7 cellular contexts compared by ENCODE assay signal in the genomic region with DNA sequence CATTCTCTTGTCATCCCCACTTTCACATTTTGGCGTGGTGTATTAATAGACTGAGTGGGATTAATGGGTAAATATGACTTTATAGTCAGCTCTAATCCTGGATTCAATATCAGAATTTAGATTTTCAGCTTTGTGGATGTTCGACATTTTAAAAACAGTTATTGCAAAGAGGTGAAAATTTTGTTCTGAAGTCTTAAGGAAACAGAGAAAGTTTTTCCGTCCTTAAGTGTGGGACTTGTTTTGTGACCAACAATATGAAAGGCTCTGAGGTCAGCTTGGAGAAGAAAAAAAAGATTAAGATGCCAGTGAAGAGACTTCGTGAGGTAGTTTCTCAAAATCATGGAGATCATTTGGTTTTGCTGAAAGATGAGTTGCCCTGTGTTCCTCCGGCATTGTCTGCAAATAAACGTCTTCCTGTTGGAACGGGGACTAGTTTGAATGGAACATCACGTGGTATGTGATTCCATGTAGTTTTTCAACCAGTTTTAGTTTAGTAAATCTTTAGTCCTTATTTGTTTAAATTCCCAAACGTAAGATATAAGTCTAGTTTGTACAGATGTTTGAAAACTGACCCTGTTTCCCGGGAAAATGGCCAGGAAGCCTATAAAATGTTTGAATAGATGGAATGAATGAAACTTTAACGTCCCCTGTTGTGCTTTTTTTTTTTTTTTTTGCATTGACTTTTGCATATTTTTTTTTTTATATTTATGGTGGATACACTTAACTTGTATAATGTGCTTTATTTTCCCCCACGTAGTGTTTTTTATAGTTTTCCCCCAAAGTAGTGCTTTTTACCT. TPM values are rescaled to one million over a fixed set of nuclear protein-coding genes. Genes with fewer than 3 reads are reported as not detected.
DNase-seq lines count a peak whose midpoint lies in the region; ATAC-seq and TF ChIP-seq lines count a peak whose summit lies in the region.

No MANE protein-coding gene starts in this region.

- ATAC-seq in GM21576 (IDR thresholded peaks at IDR 0.05; ENCODE audit: unreplicated experiment): no peak

- TF ChIP-seq CTCF in tibial artery (IDR thresholded peaks at IDR 0.05): no peak

- H3K36me3 ChIP-seq in Karpas-422 (ENCODE audit: insufficient read depth, low read length) (peaks cover 25% of the 10 kb centered on the region), tibial artery (peaks cover 7 to 26% (median 20%) of the 10 kb centered on the region in 3 donors)

- DNase-seq in G401 (ENCODE audit: low spot score) (peak; percentile 64), Karpas-422 (peak; percentile 80), SHP77 (lab: John Stamatoyannopoulos, UW) (peak; percentile 46 to 61), dermis microvascular lymphatic vessel endothelial cell (ENCODE audit: low read depth in 2 of 2) (peak; percentile 44 to 76), lung microvascular endothelial cell (ENCODE audit: low read depth in 2 of 2) (peak; percentile 70 to 76), tibial artery (no peak)

- peak overlapping the region; percentile 66; the same call in 1 of the 2 replicates for H2AFZ ChIP-seq in Karpas-422 (ENCODE audit: low read length)

- peak overlapping the region; percentile 81 for H3K27ac ChIP-seq in Karpas-422 (ENCODE audit: low read length)
- H3K27ac ChIP-seq in tibial artery: peak overlapping the region; percentile 88 to 91

- intact Hi-C loops in tibial artery (cut with DNase I; ENCODE audit: low total_unique reads): no loop called here

- no peaks in the 10 kb centered on the region for H4K20me1 ChIP-seq in Karpas-422 (ENCODE audit: insufficient read depth, low read depth, low read length)

- peak overlapping the region; percentile 92 for H3K4me2 ChIP-seq in Karpas-422 (ENCODE audit: low read depth, low read length, poor library complexity, severe bottlenecking)

- in situ Hi-C loops in G401 (cut with HindIII; ENCODE audit: low sequenced_read_pairs): no loop called here

- H3K9me2 ChIP-seq in Karpas-422 (replicated peaks; ENCODE audit: insufficient read depth, low read length): no peaks in the 10 kb centered on the region

- H3K9ac ChIP-seq in Karpas-422 (ENCODE audit: low read length): peak overlapping the region; percentile 86

- H3K79me2 ChIP-seq in Karpas-422 (ENCODE audit: low read length): peaks cover 71% of the 10 kb centered on the region

- H3K4me1 ChIP-seq in Karpas-422 (ENCODE audit: low read length) (peaks cover 30% of the 10 kb centered on the region), tibial artery (peaks cover 0 to 35% (median 25%) of the 10 kb centered on the region in 4 donors)

- H3K9me3 ChIP-seq in Karpas-422 (ENCODE audit: low read length): no peaks in the 10 kb centered on the region
- H3K9me3 ChIP-seq in tibial artery: no peaks in the 10 kb centered on the region

- H3K27me3 ChIP-seq in Karpas-422 (ENCODE audit: low read length): no peaks in the 10 kb centered on the region
- no peaks in the 10 kb centered on the region for H3K27me3 ChIP-seq in tibial artery

- H3K4me3 ChIP-seq in Karpas-422 (ENCODE audit: low read length) (peak overlapping the region; percentile 88), tibial artery (peak overlapping the region; percentile 85 to 89)

RNA-seq across cellular contexts. Expression of gene KIAA0586, which starts 0.7 kb away (rescaled TPM):
- 13.8 and 16.6 TPM in 2 replicates for total RNA-seq in G401 (2014; rRNA removed; shearing (Covaris generic))
- 31.4 and 42.3 TPM in 2 replicates for total RNA-seq in Karpas-422 (2014; rRNA removed; shearing (Covaris generic); ENCODE audit: low replicate concordance)
- 15.2 and 17.1 TPM in 2 replicates for total RNA-seq in dermis microvascular lymphatic vessel endothelial cell
- 13.1 and 13.3 TPM in 2 replicates for total RNA-seq in lung microvascular endothelial cell

RNA-seq across cellular contexts. Expression of gene TIMM9, which starts 0.9 kb away (rescaled TPM):
- total RNA-seq in G401 (2014; rRNA removed; shearing (Covaris generic)): 84.4 and 90.2 TPM in 2 replicates
- 51.3 and 71.7 TPM in 2 replicates for total RNA-seq in Karpas-422 (2014; rRNA removed; shearing (Covaris generic); ENCODE audit: low replicate concordance)
- total RNA-seq in dermis microvascular lymphatic vessel endothelial cell: 15.7 and 17.7 TPM in 2 replicates
- 12.0 and 15.3 TPM in 2 replicates for total RNA-seq in lung microvascular endothelial cell

RNA-seq across cellular contexts. Expression of gene TOMM20L, which starts 32.5 kb away (rescaled TPM):
- total RNA-seq in G401 (2014; rRNA removed; shearing (Covaris generic)): not detected in 2 replicates
- total RNA-seq in Karpas-422 (2014; rRNA removed; shearing (Covaris generic); ENCODE audit: low replicate concordance): 1.8 TPM in 1 of 2 replicates, not detected in the other
- total RNA-seq in dermis microvascular lymphatic vessel endothelial cell (not detected in 2 replicates), lung microvascular endothelial cell (not detected in 2 replicates)

Comparison
In these comparisons a context has a peak if more than half of its experiments do, and no peak if none do; other contexts are left out.
1. DNase-seq: peak in G401 (single experiment), Karpas-422 (single experiment), SHP77 (2 of 2), dermis microvascular lymphatic vessel endothelial cell (2 of 2) and lung microvascular endothelial cell (2 of 2); none in tibial artery (0 of 2).